ENCODE assay signal across 8 cellular contexts in genomic region chr15:78709263-78709882, GRCh38.
DNase-seq lines count a peak whose midpoint lies in the region; ATAC-seq and TF ChIP-seq lines count a peak whose summit lies in the region.

No MANE protein-coding gene starts in this region.

- DNase-seq in AG09319 (ENCODE audit: extremely low read depth, low read depth) (peak; percentile 2), GM19240 (ENCODE audit: insufficient read length, low spot score) (peak; percentile 62), MV-4-11 (lab: John Stamatoyannopoulos, UW) (peak; percentile 35), T1000 (lab: John Stamatoyannopoulos, UW) (peak; percentile 17), astrocyte of the cerebellum (ENCODE audit: low read depth) (no peak), hypothalamus (lab: John Stamatoyannopoulos, UW) (peak in 42 of 51 donors; percentile 3 to 72 (median 32)), smooth muscle cell (lab: John Stamatoyannopoulos, UW; ENCODE audit: unreplicated experiment) (peak; percentile 31)

- peaks cover 34% of the 10 kb centered on the region for H3K27me3 ChIP-seq in smooth muscle cell (ENCODE audit: low read depth)

- H3F3A ChIP-seq in smooth muscle cell (ENCODE audit: low read depth): no peaks in the 10 kb centered on the region

- no peak overlapping the region for H3K9ac ChIP-seq in smooth muscle cell (ENCODE audit: low read depth)

- no peaks in the 10 kb centered on the region for H3K79me2 ChIP-seq in smooth muscle cell (ENCODE audit: low read depth)

- ATAC-seq in GM19023 (IDR thresholded peaks at IDR 0.05; ENCODE audit: unreplicated experiment): no peak

- H2AFZ ChIP-seq in smooth muscle cell (ENCODE audit: low read depth): peak overlapping the region; percentile 26

- no peak overlapping the region for H3K4me3 ChIP-seq in astrocyte of the cerebellum (ENCODE audit: low read depth, low read length)
- no peak overlapping the region for H3K4me3 ChIP-seq in smooth muscle cell

- H3K4me1 ChIP-seq in smooth muscle cell (ENCODE audit: low read depth): no peaks in the 10 kb centered on the region

- in situ Hi-C loops in astrocyte of the cerebellum (cut with HindIII; ENCODE audit: low sequenced_read_pairs): no loop called here

- peak overlapping the region; percentile 69 for H3K4me2 ChIP-seq in smooth muscle cell

- H3K9me3 ChIP-seq in smooth muscle cell (replicated peaks; ENCODE audit: low read depth): no peaks in the 10 kb centered on the region

- WGBS in smooth muscle cell (ENCODE audit: low lambda C conversion rate): 16% methylated on average over 21 of the region's 21 CpGs

- TF ChIP-seq CTCF in AG09319 (IDR thresholded peaks at IDR 0.05; ENCODE audit: low read depth, low read length) (peak; percentile 86), astrocyte of the cerebellum (IDR thresholded peaks at IDR 0.05; ENCODE audit: low read depth, low read length, missing control alignments) (peak; percentile 92), smooth muscle cell (IDR thresholded peaks at IDR 0.05; ENCODE audit: borderline replicate concordance, insufficient read depth, poor library complexity, severe bottlenecking) (peak; percentile 85)

- H4K20me1 ChIP-seq in smooth muscle cell (ENCODE audit: low read depth): no peaks in the 10 kb centered on the region

- H3K36me3 ChIP-seq in smooth muscle cell (ENCODE audit: low read depth): no peaks in the 10 kb centered on the region

- no peak overlapping the region for H3K27ac ChIP-seq in smooth muscle cell (ENCODE audit: low read depth)
